19 cellular contexts compared by ENCODE assay signal in genomic region chr9:76433851-76434250, GRCh38. TPM values are rescaled to one million over a fixed set of nuclear protein-coding genes. Genes with fewer than 3 reads are reported as not detected.
DNase-seq lines count a peak whose midpoint lies in the region; ATAC-seq and TF ChIP-seq lines count a peak whose summit lies in the region.
"Had no signal": no experiment of that assay in that cellular context is flagged by ENCODE, and none has a peak within 500 bp of the region (broad histone marks: within the 10 kb centered on the region; RNA-seq: fewer than 3 reads in every experiment).

No MANE protein-coding gene starts in this region.

- peaks cover 5% of the 10 kb centered on the region; the same call in 1 of the 2 replicates for H3F3A ChIP-seq in GM23248 (ENCODE audit: insufficient read depth)

- H3K9ac ChIP-seq in GM23248 (no peak overlapping the region), colonic mucosa (ENCODE audit: low read depth in 2 of 2, low read length in 2 of 2) (no peak overlapping the region)
- H3K9ac ChIP-seq: BLaER1 had no signal

- 11 to 24% methylated on average over 3 of the region's 3 CpGs for WGBS in GM23248 (ENCODE audit: low coverage in 1 of 2, low lambda C conversion rate in 2 of 2, missing lambda C conversion rate in 2 of 2), 2 experiments

- peak overlapping the region; percentile 47 for H2AFZ ChIP-seq in ACC112 (ENCODE audit: low read length, unreplicated experiment)
- no peak overlapping the region for H2AFZ ChIP-seq in GM23248

- H3K4me2 ChIP-seq in GM23248 (ENCODE audit: unreplicated experiment), result peak overlapping the region; percentile 52
- H3K4me2 ChIP-seq: BLaER1 had no signal

- in situ Hi-C loops in GM23248 (cut with MboI), result loop anchor here (25.0 kb wide), 1 partner anchor 453 kb away; no protein-coding TSS in a partner anchor

- H3K27ac ChIP-seq in ACC112 (ENCODE audit: low read depth, low read length), result peak overlapping the region; percentile 44; the same call in 1 of the 2 replicates
- H3K27ac ChIP-seq in GM23248, result no peak overlapping the region
- no peak overlapping the region for H3K27ac ChIP-seq in colonic mucosa
- H3K27ac ChIP-seq: BLaER1, SK-N-MC had no signal

- H3K9me3 Mint-ChIP-seq in activated T-helper 2 cell treated with anti-CD3 and anti-CD28 coated beads, Interferon-gamma antibody, Interleukin-2, Interleukin-4, amounts not matched to agents 10 μg/mL and 5 μg/mL and 100 μg/mL, durations not matched to agents 14 hours and 24 hours and 36 hours, result no peaks in the 10 kb centered on the region

- no peaks in the 10 kb centered on the region for H4K20me1 ChIP-seq in GM23248 (ENCODE audit: insufficient read depth)
- H4K20me1 ChIP-seq: BLaER1 had no signal

- peaks cover 12% of the 10 kb centered on the region for H3K4me1 ChIP-seq in ACC112 (ENCODE audit: control insufficient read depth, insufficient read depth, low read length, unreplicated experiment)
- H3K4me1 ChIP-seq in GM23248 (ENCODE audit: insufficient read depth), result peaks cover 9% of the 10 kb centered on the region; the same call in 1 of the 2 replicates
- no peaks in the 10 kb centered on the region for H3K4me1 ChIP-seq in colonic mucosa
- H3K4me1 ChIP-seq: BLaER1 had no signal

- no peak for ATAC-seq in HG02588 (IDR thresholded peaks at IDR 0.05; ENCODE audit: unreplicated experiment)
- ATAC-seq: mucosa of descending colon had no signal

- no peak overlapping the region for H3K4me3 Mint-ChIP-seq in activated T-helper 2 cell treated with anti-CD3 and anti-CD28 coated beads, Interferon-gamma antibody, Interleukin-2, Interleukin-4, amounts not matched to agents 10 μg/mL and 5 μg/mL and 100 μg/mL, durations not matched to agents 14 hours and 24 hours and 36 hours (ENCODE audit: low read depth)
- H3K4me3 Mint-ChIP-seq: activated naive CD8-positive, alpha-beta T cell had no signal

- H3K79me2 ChIP-seq in ACC112 (ENCODE audit: control insufficient read depth, insufficient read depth, low read length, unreplicated experiment) (no peaks in the 10 kb centered on the region), GM23248 (ENCODE audit: insufficient read depth) (no peaks in the 10 kb centered on the region)

- H3K36me3 ChIP-seq in ACC112 (ENCODE audit: insufficient read depth, low read length) (no peaks in the 10 kb centered on the region), GM23248 (ENCODE audit: low read depth) (no peaks in the 10 kb centered on the region), colonic mucosa (no peaks in the 10 kb centered on the region)
- H3K36me3 ChIP-seq: BLaER1 had no signal

- H3K9me2 ChIP-seq in GM23248 (ENCODE audit: insufficient read depth), result no peaks in the 10 kb centered on the region

- no peaks in the 10 kb centered on the region for H3K27me3 Mint-ChIP-seq in activated T-helper 2 cell treated with anti-CD3 and anti-CD28 coated beads, Interferon-gamma antibody, Interleukin-2, Interleukin-4, amounts not matched to agents 10 μg/mL and 5 μg/mL and 100 μg/mL, durations not matched to agents 14 hours and 24 hours and 36 hours (ENCODE audit: low read depth)

- DNase-seq in GM23248, result peak; percentile 76
- DNase-seq in activated T-helper 2 cell treated with anti-CD3 and anti-CD28 coated beads, Interferon-gamma antibody, Interleukin-2, Interleukin-4, amounts not matched to agents 10 μg/mL and 5 μg/mL and 100 μg/mL, durations not matched to agents 14 hours and 24 hours and 36 hours (ENCODE audit: low spot score), result no peak
- peak; percentile 62 to 80 for DNase-seq in foreskin fibroblast
- no peak for DNase-seq in ureter (ENCODE audit: low spot score)
- no peak for DNase-seq in colonic mucosa
- no peak for DNase-seq in superior temporal gyrus (ENCODE audit: extremely low spot score)
- DNase-seq: cerebellar nuclear complex; DMS53; KG1; mucosa of descending colon; NCI-H146; nucleus accumbens; small intestine; stimulated activated naive CD4-positive, alpha-beta T cell had no signal

- peak overlapping the region; percentile 49 for H3K27ac Mint-ChIP-seq in activated T-helper 2 cell treated with anti-CD3 and anti-CD28 coated beads, Interferon-gamma antibody, Interleukin-2, Interleukin-4, amounts not matched to agents 10 μg/mL and 5 μg/mL and 100 μg/mL, durations not matched to agents 14 hours and 24 hours and 36 hours
- H3K27ac Mint-ChIP-seq: activated naive CD8-positive, alpha-beta T cell had no signal

- H3K4me1 Mint-ChIP-seq in activated T-helper 2 cell treated with anti-CD3 and anti-CD28 coated beads, Interferon-gamma antibody, Interleukin-2, Interleukin-4, amounts not matched to agents 10 μg/mL and 5 μg/mL and 100 μg/mL, durations not matched to agents 14 hours and 24 hours and 36 hours (ENCODE audit: low read depth), result peaks cover 33% of the 10 kb centered on the region

- TF ChIP-seq CTCF in foreskin fibroblast (IDR thresholded peaks at IDR 0.05; ENCODE audit: low read depth, low read length) (no peak), colonic mucosa (IDR thresholded peaks at IDR 0.05) (no peak)

- 0 out of 2 replicates have a peak overlapping the region, but pooled peaks have one; percentile 6 for H3K4me3 ChIP-seq in ACC112 (ENCODE audit: low read depth, low read length)
- no peak overlapping the region; the same call in 1 of the 2 replicates for H3K4me3 ChIP-seq in GM23248
- no peak overlapping the region for H3K4me3 ChIP-seq in foreskin fibroblast (ENCODE audit: low read depth in 1 of 2, low read length in 2 of 2)
- no peak overlapping the region for H3K4me3 ChIP-seq in colonic mucosa
- H3K4me3 ChIP-seq: BLaER1, mucosa of descending colon, SK-N-MC had no signal

- H3K9me3 ChIP-seq in GM23248 (ENCODE audit: low read depth) (no peaks in the 10 kb centered on the region), colonic mucosa (no peaks in the 10 kb centered on the region)
- H3K9me3 ChIP-seq: BLaER1, mucosa of descending colon had no signal

- no peaks in the 10 kb centered on the region for H3K36me3 Mint-ChIP-seq in activated T-helper 2 cell treated with anti-CD3 and anti-CD28 coated beads, Interferon-gamma antibody, Interleukin-2, Interleukin-4, amounts not matched to agents 10 μg/mL and 5 μg/mL and 100 μg/mL, durations not matched to agents 14 hours and 24 hours and 36 hours (ENCODE audit: low read depth)
- H3K36me3 Mint-ChIP-seq: activated naive CD8-positive, alpha-beta T cell had no signal

- intact Hi-C loops in activated T-helper 2 cell treated with anti-CD3 and anti-CD28 coated beads, Interferon-gamma antibody, Interleukin-2, Interleukin-4, amounts not matched to agents 10 μg/mL and 5 μg/mL and 100 μg/mL, durations not matched to agents 14 hours and 24 hours and 36 hours (cut with micrococcal nuclease), result no loop called here
- intact Hi-C loops in colonic mucosa (cut with DNase I), result no loop called here

- H3K27me3 ChIP-seq in ACC112 (ENCODE audit: insufficient read depth, low read length) (no peaks in the 10 kb centered on the region), GM23248 (replicated peaks; ENCODE audit: insufficient read depth) (no peaks in the 10 kb centered on the region), colonic mucosa (no peaks in the 10 kb centered on the region)
- H3K27me3 ChIP-seq: BLaER1 had no signal

RNA-seq across cellular contexts. Expression of gene GCNT1, which starts 25.1 kb away (rescaled TPM):
- total RNA-seq in GM23248 (2014; rRNA removed; shearing (Covaris generic)), result 8.5 and 26.3 TPM in 2 replicates
- polyA plus RNA-seq in GM23248 (2016; fragmentation: Nextera tagmentation; extraction: Ambion mirVana), result 15.2 and 16.6 TPM in 2 replicates
- 12.1 and 15.0 TPM in 2 replicates for total RNA-seq in activated T-helper 2 cell treated with anti-CD3 and anti-CD28 coated beads, Interferon-gamma antibody, Interleukin-2, Interleukin-4, amounts not matched to agents 10 μg/mL and 5 μg/mL and 100 μg/mL, durations not matched to agents 14 hours and 24 hours and 36 hours
- total RNA-seq in ureter (9.9 TPM), colonic mucosa (10 to 100 TPM; 36.5 to 59.9 TPM)

RNA-seq across cellular contexts. Expression of gene RFK, which starts 39.6 kb away (rescaled TPM):
- total RNA-seq in GM23248 (2014; rRNA removed; shearing (Covaris generic)), result 16.6 and 19.1 TPM in 2 replicates
- 18.9 and 20.0 TPM in 2 replicates for polyA plus RNA-seq in GM23248 (2016; fragmentation: Nextera tagmentation; extraction: Ambion mirVana)
- 14.9 and 17.1 TPM in 2 replicates for total RNA-seq in activated T-helper 2 cell treated with anti-CD3 and anti-CD28 coated beads, Interferon-gamma antibody, Interleukin-2, Interleukin-4, amounts not matched to agents 10 μg/mL and 5 μg/mL and 100 μg/mL, durations not matched to agents 14 hours and 24 hours and 36 hours
- total RNA-seq in ureter, result 13.5 TPM
- total RNA-seq in colonic mucosa, result 10 to 100 TPM; 28.1 to 59.4 TPM

Comparison
In these comparisons a context has a peak if more than half of its experiments do, and no peak if none do; other contexts are left out.
1. DNase-seq: peak in GM23248 (single experiment) and foreskin fibroblast (2 of 2); none in activated T-helper 2 cell treated with anti-CD3 and anti-CD28 coated beads, Interferon-gamma antibody, Interleukin-2, Interleukin-4, amounts not matched to agents 10 μg/mL and 5 μg/mL and 100 μg/mL, durations not matched to agents 14 hours and 24 hours and 36 hours (single experiment), ureter (single experiment), colonic mucosa (single experiment) and superior temporal gyrus (single experiment).